ENCODE assay signal across 8 cellular contexts in the genomic region with DNA sequence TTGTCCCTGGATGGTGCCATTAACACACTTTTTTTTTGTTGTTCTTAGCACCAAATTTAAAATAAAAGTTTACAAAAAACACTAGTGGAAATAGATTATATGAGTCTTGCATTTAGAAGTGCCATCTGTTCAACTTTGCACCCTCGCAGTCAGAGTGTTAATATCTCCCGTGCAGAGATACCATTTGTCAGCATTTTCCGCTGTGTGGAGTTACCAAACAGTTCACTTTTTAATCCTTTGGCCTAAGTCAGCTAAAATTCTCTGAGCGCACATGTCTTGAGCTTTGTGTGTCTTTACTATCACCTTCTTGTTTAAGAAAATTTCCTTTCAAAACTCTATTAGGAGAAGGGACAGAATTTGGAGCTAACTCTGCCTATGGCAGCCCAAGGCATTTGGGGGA.
"Had no signal": no experiment of that assay in that cellular context is flagged by ENCODE, and none has a peak within 500 bp of the region (broad histone marks: within the 10 kb centered on the region; RNA-seq: fewer than 3 reads in every experiment).

No MANE protein-coding gene starts in this region.

- H3K9ac ChIP-seq: GM23248 had no signal

- H3K9me3 Mint-ChIP-seq: IgD-negative memory B cell had no signal

- H3K4me1 Mint-ChIP-seq: H9, IgD-negative memory B cell had no signal

- H3K4me3 ChIP-seq: GM23248 had no signal

- H3K27ac ChIP-seq: GM23248 had no signal

- H3K27ac Mint-ChIP-seq: H9, IgD-negative memory B cell had no signal

- H3K4me3 Mint-ChIP-seq: H9, IgD-negative memory B cell had no signal

- H2AFZ ChIP-seq: GM23248 had no signal

- DNase-seq: GM23248, H9, HCEC 1CT, KG1 had no signal

- FAIRE-seq: H1, H54, HTR-8/SVneo had no signal
